ENCODE assay signal across 8 cellular contexts in genomic region chr3:131381445-131382291, GRCh38. TPM values are rescaled to one million over a fixed set of nuclear protein-coding genes. Genes with fewer than 3 reads are reported as not detected.
DNase-seq lines count a peak whose midpoint lies in the region; ATAC-seq, FAIRE-seq and TF ChIP-seq lines count a peak whose summit lies in the region.

NUDT16 (plus strand) TSS chr3:131381774; CDS start chr3:131381805, 31 bp downstream.

- peaks cover 24% of the 10 kb centered on the region for H3K4me1 Mint-ChIP-seq in activated B cell treated with CpG ODN at 0.5 μM for 24 hours

- CTCF ChIA-PET in activated B cell treated with CpG ODN at 0.5 μM for 24 hours (lab: Charles Lee): no interaction called here

- peaks cover 19% of the 10 kb centered on the region for H3K79me2 ChIP-seq in ACC112 (ENCODE audit: control insufficient read depth, insufficient read depth, low read length, unreplicated experiment)

- TF ChIP-seq CTCF in activated B cell treated with CpG ODN at 0.5 μM for 24 hours (IDR thresholded peaks at IDR 0.05): no peak

- ATAC-seq in GM18868 (IDR thresholded peaks at IDR 0.05; ENCODE audit: unreplicated experiment) (peak; percentile 99), HG03103 (IDR thresholded peaks at IDR 0.05; ENCODE audit: low read depth, unreplicated experiment) (peak; percentile 98), activated B cell treated with CpG ODN at 0.5 μM for 24 hours (ENCODE audit: low read depth) (peak; percentile 98)

- H3K27me3 Mint-ChIP-seq in activated B cell treated with CpG ODN at 0.5 μM for 24 hours: no peaks in the 10 kb centered on the region

- H3K27me3 ChIP-seq in ACC112 (ENCODE audit: insufficient read depth, low read length): no peaks in the 10 kb centered on the region
- H3K27me3 ChIP-seq in small intestine (ENCODE audit: control insufficient read depth in 2 of 2, insufficient read depth in 2 of 2, low read length in 2 of 2): no peaks in the 10 kb centered on the region

- peaks cover 23% of the 10 kb centered on the region for H3K36me3 Mint-ChIP-seq in activated B cell treated with CpG ODN at 0.5 μM for 24 hours (ENCODE audit: low read depth)

- peak within 1 kb of the TSS; percentile 97 for H3K4me3 Mint-ChIP-seq in activated B cell treated with CpG ODN at 0.5 μM for 24 hours

- no peaks in the 10 kb centered on the region for H3K9me3 Mint-ChIP-seq in activated B cell treated with CpG ODN at 0.5 μM for 24 hours

- intact Hi-C loops in activated B cell treated with CpG ODN at 0.5 μM for 24 hours (cut with micrococcal nuclease): loop anchor here (1.0 to 5.0 kb wide), 7 partner anchors 86 to 1341 kb away; partner anchors contain the start of genes ASTE1, DNAJC13, MRPL3 and NEK11

- H3K27ac Mint-ChIP-seq in activated B cell treated with CpG ODN at 0.5 μM for 24 hours: peak within 1 kb of the TSS; percentile 92

- whole genome bisulfite sequencing in small intestine, 3 donors: 0 to 1% (median 0%) methylated on average over 66 to 73 of the region's 73 CpGs

- DNase-seq in NCI-H2227 treated with DMSO at 0.1 percent for 48 hours (lab: John Stamatoyannopoulos, UW) (peak; percentile 90), activated B cell treated with CpG ODN at 0.5 μM for 24 hours (peak; percentile 98), caudate nucleus (lab: John Stamatoyannopoulos, UW) (peak; percentile 56 to 99 (median 96)), iPS-NIHi7 (ENCODE audit: extremely low spot score) (peak; percentile 99), small intestine (peak; percentile 100)

- H3K4me3 ChIP-seq in ACC112 (ENCODE audit: low read depth, low read length) (peak within 1 kb of the TSS; percentile 100), small intestine (ENCODE audit: low read depth in 1 of 2, low read length in 2 of 2) (peak within 1 kb of the TSS; percentile 59 to 79)

- H2AFZ ChIP-seq in ACC112 (ENCODE audit: low read length, unreplicated experiment): peak within 1 kb of the TSS; percentile 78

- H3K36me3 ChIP-seq in ACC112 (ENCODE audit: insufficient read depth, low read length) (peaks cover 3% of the 10 kb centered on the region; the same call in 1 of the 2 replicates), small intestine (ENCODE audit: control insufficient read depth in 2 of 2, insufficient read depth in 2 of 2, low read length in 2 of 2) (no peaks in the 10 kb centered on the region)

- H3K9me3 ChIP-seq in small intestine (ENCODE audit: control insufficient read depth, low read depth): no peaks in the 10 kb centered on the region

- H3K4me1 ChIP-seq in ACC112 (ENCODE audit: control insufficient read depth, insufficient read depth, low read length, unreplicated experiment): peaks cover 10% of the 10 kb centered on the region
- peaks cover 16 to 19% of the 10 kb centered on the region in 2 donors for H3K4me1 ChIP-seq in small intestine (ENCODE audit: control insufficient read depth in 2 of 2, insufficient read depth in 1 of 2, low read depth in 1 of 2, low read length in 1 of 2)

- POLR2A ChIA-PET in activated B cell treated with CpG ODN at 0.5 μM for 24 hours (lab: Charles Lee): interaction anchor here (0.7 to 2.3 kb wide), 9 partner anchors 18 to 1035 kb away, joined by 3 to 10 read pairs (median 4); partner anchors contain the start of genes ASTE1, ATP2C1, DNAJC13 and NEK11

- H3K27ac ChIP-seq in ACC112 (ENCODE audit: low read depth, low read length): peak within 1 kb of the TSS; percentile 72; the same call in 1 of the 2 replicates
- H3K27ac ChIP-seq in caudate nucleus (ENCODE audit: low read depth, low read length): peak within 1 kb of the TSS; percentile 90
- H3K27ac ChIP-seq in small intestine (ENCODE audit: low read depth in 1 of 2, low read length in 1 of 2): peak within 1 kb of the TSS; percentile 93 to 95

- FAIRE-seq in small intestine (lab: Jason Lieb, UNC): peak; percentile 76

RNA-seq across cellular contexts. Expression of gene NUDT16, which starts in this region (rescaled TPM):
- 15.8 TPM in 2 replicates for total RNA-seq in activated B cell treated with CpG ODN at 0.5 μM for 24 hours
- 100 to 1,000 TPM in 1 of 3 donors, 10 to 100 TPM in 2; 34.2 to 115 (median 47.0) TPM for polyA plus RNA-seq in small intestine

Comparison
In these comparisons a context has a peak if more than half of its experiments do, and no peak if none do; other contexts are left out.
1. Peak in every context shown above with its lines: DNase-seq, ATAC-seq, H3K4me3 ChIP-seq and H3K27ac ChIP-seq.